ENCODE assay signal across 13 cellular contexts in the genomic region with DNA sequence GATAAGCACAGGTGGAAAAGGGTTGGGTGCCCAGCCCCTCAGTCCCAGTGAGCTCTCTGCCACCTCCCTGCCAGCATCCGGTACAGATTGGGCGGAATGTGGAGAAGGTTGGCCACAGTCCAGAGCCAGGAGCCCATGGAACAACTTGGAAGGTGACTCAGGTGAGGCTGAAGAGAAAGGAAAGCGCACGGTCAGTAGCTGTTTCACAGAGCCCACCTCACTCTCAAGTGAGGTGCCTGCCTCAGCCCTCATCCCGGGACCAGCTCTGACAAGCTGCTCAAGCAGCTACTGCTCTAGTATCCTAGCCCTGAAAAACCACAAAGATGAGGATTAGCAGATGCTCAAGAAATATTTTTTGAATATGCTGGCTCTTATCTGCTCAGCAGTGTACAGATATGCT. TPM values are rescaled to one million over a fixed set of nuclear protein-coding genes. Genes with fewer than 3 reads are reported as not detected.
A peak's percentile ranks its signal among the peaks of the same experiment; 100 is the strongest.
DNase-seq lines count a peak whose midpoint lies in the region; ATAC-seq, FAIRE-seq and TF ChIP-seq lines count a peak whose summit lies in the region.
"Had no signal": no experiment of that assay in that cellular context is flagged by ENCODE, and none has a peak within 500 bp of the region (broad histone marks: within the 10 kb centered on the region; RNA-seq: fewer than 3 reads in every experiment).

No MANE protein-coding gene starts in this region.

- intact Hi-C loops in left ventricle myocardium inferior (cut with micrococcal nuclease) (no loop called here), left ventricle myocardium superior (cut with micrococcal nuclease) (no loop called here), K562 (cut with micrococcal nuclease) (no loop called here), colonic mucosa (cut with DNase I) (no loop called here)

- 79% methylated on average over 4 of the region's 5 CpGs for WGBS in K562 (ENCODE audit: insufficient coverage, low coverage, missing lambda C conversion rate)
- 91% methylated on average over 4 of the region's 5 CpGs for WGBS in SK-N-SH (ENCODE audit: low lambda C conversion rate)

- H3K27ac ChIP-seq in left ventricle myocardium inferior (replicated peaks), result peak overlapping the region; percentile 99
- H3K27ac ChIP-seq in K562 (ENCODE audit: extremely low read depth, low read depth, low read length), result no peak overlapping the region
- no peak overlapping the region for H3K27ac ChIP-seq in colonic mucosa
- H3K27ac ChIP-seq in SK-N-SH (ENCODE audit: low read depth in 2 of 2, low read length in 1 of 2), result peak overlapping the region in 1 of 2 experiments; percentile 51; a peak in 1 of 4 replicates

- H3K4me1 ChIP-seq in left ventricle myocardium inferior, result peaks cover 58% of the 10 kb centered on the region
- peaks cover 13 to 43% of the 10 kb centered on the region in 2 experiments; a peak in 4 of 5 replicates for H3K4me1 ChIP-seq in K562 (replicated peaks in 1 of 2; ENCODE audit: control insufficient read depth in 2 of 2, insufficient read depth in 2 of 2, low read length in 2 of 2)
- H3K4me1 ChIP-seq in colonic mucosa, result peaks cover 15% of the 10 kb centered on the region
- H3K4me1 ChIP-seq in SK-N-SH (ENCODE audit: control insufficient read depth in 1 of 2, insufficient read depth in 2 of 2, low read depth in 1 of 2, low read length in 1 of 2), result peaks cover 6 to 35% of the 10 kb centered on the region in 2 experiments; a peak in 3 of 4 replicates

- DNase-seq in left ventricle myocardium inferior (no peak), left ventricle myocardium superior (no peak), K562 (ENCODE audit: extremely low read depth in 1 of 4, low spot score in 3 of 4) (no peak), ureter (ENCODE audit: low spot score) (peak; percentile 76), colonic mucosa (no peak), SK-N-SH (no peak)
- DNase-seq in naive thymus-derived CD8-positive, alpha-beta T cell, result no peak
- DNase-seq in stimulated activated CD4-positive, alpha-beta T cell treated with anti-CD3 and anti-CD28 coated beads, Interleukin-4, amount 100 ng/mL, for 4 hours, result no peak
- DNase-seq: C1 segment of cervical spinal cord, heart left ventricle, NCI-H1048 had no signal

- H3K4me2 ChIP-seq in K562 (ENCODE audit: insufficient read depth, low read length), result no peak overlapping the region
- no peak overlapping the region for H3K4me2 ChIP-seq in SK-N-SH

- H3K4me1 Mint-ChIP-seq in naive thymus-derived CD8-positive, alpha-beta T cell, result peaks cover 22 to 56% (median 41%) of the 10 kb centered on the region in 4 donors

- BruUV-seq in K562 (replicated peaks; lab: Mats Ljungman, UMichigan), result TSS peak; percentile 2

- H3K36me3 Mint-ChIP-seq in naive thymus-derived CD8-positive, alpha-beta T cell, result peaks cover 0 to 40% (median 10%) of the 10 kb centered on the region in 3 donors

- peak overlapping the region in 9 of 10 donors; percentile 75 to 100 (median 94) for H3K27ac Mint-ChIP-seq in naive thymus-derived CD8-positive, alpha-beta T cell

- CTCF ChIA-PET in K562 (lab: Yijun Ruan, JAX; ENCODE audit: low intra/inter-chr PET ratio) (no interaction called here), SK-N-SH (lab: Yijun Ruan, JAX) (interaction anchor here (2.2 to 4.3 kb wide), 2 partner anchors 10 to 28 kb away, joined by 9 to 23 read pairs; no protein-coding TSS in a partner anchor)

- peak overlapping the region in 6 of 10 donors; percentile 4 to 97 (median 58) for H3K4me3 Mint-ChIP-seq in naive thymus-derived CD8-positive, alpha-beta T cell

- H3K27me3 ChIP-seq in left ventricle myocardium inferior (ENCODE audit: low read depth), result no peaks in the 10 kb centered on the region
- H3K27me3 ChIP-seq in K562 (ENCODE audit: control insufficient read depth in 2 of 2, insufficient read depth in 2 of 2, low read length in 2 of 2), result no peaks in the 10 kb centered on the region
- H3K27me3 ChIP-seq in colonic mucosa, result no peaks in the 10 kb centered on the region
- no peaks in the 10 kb centered on the region for H3K27me3 ChIP-seq in SK-N-SH (ENCODE audit: insufficient read depth)
- H3K27me3 ChIP-seq: heart left ventricle had no signal

- no peak for TF ChIP-seq POLR2A in K562 (conservative IDR thresholded peaks at IDR 0.05)

- TF ChIP-seq EP300 in K562 (IDR thresholded peaks at IDR 0.05; ENCODE audit: low read length), result no peak
- no peak for TF ChIP-seq EP300 in SK-N-SH (IDR thresholded peaks at IDR 0.05; ENCODE audit: borderline replicate concordance in 1 of 2, low read depth in 1 of 2, low read length in 1 of 2)

- no peak for FAIRE-seq in K562 (lab: Jason Lieb, UNC)
- FAIRE-seq: GM12892 had no signal

- no peaks in the 10 kb centered on the region for H3K9me2 ChIP-seq in SK-N-SH

- peaks cover 40% of the 10 kb centered on the region for H3K36me3 ChIP-seq in left ventricle myocardium inferior
- H3K36me3 ChIP-seq in K562 (ENCODE audit: control insufficient read depth, insufficient read depth, low read length), result peaks cover 77% of the 10 kb centered on the region
- peaks cover 14% of the 10 kb centered on the region for H3K36me3 ChIP-seq in colonic mucosa
- H3K36me3 ChIP-seq in SK-N-SH (replicated peaks in 1 of 2; ENCODE audit: control insufficient read depth in 1 of 2, insufficient read depth in 2 of 2, low read length in 1 of 2), result peaks cover 47 to 49% of the 10 kb centered on the region in 2 experiments

- TF ChIP-seq CTCF in left ventricle myocardium inferior (IDR thresholded peaks at IDR 0.05; ENCODE audit: borderline replicate concordance) (no peak), K562 (IDR thresholded peaks at IDR 0.05 in 2 of 3, conservative IDR thresholded peaks at IDR 0.05 in 1 of 3; ENCODE audit: insufficient read depth in 2 of 3, low read depth in 1 of 3, low read length in 3 of 3) (no peak), colonic mucosa (IDR thresholded peaks at IDR 0.05) (no peak), SK-N-SH (IDR thresholded peaks at IDR 0.05) (no peak)

- H3K4me3 ChIP-seq in left ventricle myocardium inferior (no peak overlapping the region), K562 (no peak overlapping the region), colonic mucosa (no peak overlapping the region), SK-N-SH (ENCODE audit: low read depth in 2 of 2, low read length in 1 of 2) (no peak overlapping the region)

- no peaks in the 10 kb centered on the region for H3K9me3 ChIP-seq in left ventricle myocardium inferior (replicated peaks)
- no peaks in the 10 kb centered on the region for H3K9me3 ChIP-seq in K562 (replicated peaks; ENCODE audit: control insufficient read depth, insufficient read depth, low read depth, low read length)
- no peaks in the 10 kb centered on the region for H3K9me3 ChIP-seq in colonic mucosa
- no peaks in the 10 kb centered on the region for H3K9me3 ChIP-seq in SK-N-SH
- H3K9me3 ChIP-seq: heart left ventricle had no signal

- in situ Hi-C loops in K562 (cut with MboI), result no loop called here

- H4K20me1 ChIP-seq in K562 (replicated peaks; ENCODE audit: control insufficient read depth, insufficient read depth, low read length), result no peaks in the 10 kb centered on the region
- H4K20me1 ChIP-seq in SK-N-SH (ENCODE audit: insufficient read depth), result no peaks in the 10 kb centered on the region

- H2AFZ ChIP-seq in K562 (ENCODE audit: low read depth, low read length), result no peak overlapping the region
- no peak overlapping the region for H2AFZ ChIP-seq in SK-N-SH (ENCODE audit: low read depth)

- H3K9me1 ChIP-seq in K562 (ENCODE audit: control insufficient read depth, insufficient read depth, low read length), result no peaks in the 10 kb centered on the region

- TF ChIP-seq RAD21 in K562 (CRISPR knock-in tag; conservative IDR thresholded peaks at IDR 0.05 in 1 of 2, IDR thresholded peaks at IDR 0.05 in 1 of 2) (no peak), SK-N-SH (IDR thresholded peaks at IDR 0.05; ENCODE audit: low read length) (no peak)

- H3F3A ChIP-seq in SK-N-SH (replicated peaks; ENCODE audit: insufficient read depth), result peaks cover 38% of the 10 kb centered on the region

- POLR2A ChIA-PET in K562 (lab: Yijun Ruan, JAX) (interaction anchor here (0.6 to 1.0 kb wide), 4 partner anchors 10 to 605 kb away, joined by 3 to 4 read pairs (median 3); no protein-coding TSS in a partner anchor), SK-N-SH (lab: Yijun Ruan, JAX) (no interaction called here)
- POLR2A ChIA-PET in naive thymus-derived CD8-positive, alpha-beta T cell (lab: Charles Lee), result interaction anchor here (0.8 to 1.3 kb wide), 2 partner anchors 9 to 26 kb away, joined by 3 read pairs; no protein-coding TSS in a partner anchor

- H3K9me3 Mint-ChIP-seq in naive thymus-derived CD8-positive, alpha-beta T cell, result no peaks in the 10 kb centered on the region

- ATAC-seq in left ventricle myocardium superior, result no peak
- no peak for ATAC-seq in K562
- no peak for ATAC-seq in naive thymus-derived CD8-positive, alpha-beta T cell
- ATAC-seq: activated CD4-positive, CD25-positive, alpha-beta regulatory T cell treated with anti-CD3 and anti-CD28 coated beads, Interleukin-2, amount 50 U/mL, for 24 hours; heart left ventricle had no signal

- H3K79me2 ChIP-seq in K562 (ENCODE audit: control insufficient read depth, insufficient read depth, low read length), result peaks cover 44% of the 10 kb centered on the region
- H3K79me2 ChIP-seq in SK-N-SH (ENCODE audit: insufficient read depth), result peaks cover 60% of the 10 kb centered on the region

- H3K9ac ChIP-seq in K562 (ENCODE audit: insufficient read depth in 1 of 2, low read depth in 2 of 2, low read length in 2 of 2), result peak overlapping the region in 1 of 2 experiments; percentile 6; a peak in 1 of 4 replicates
- H3K9ac ChIP-seq in colonic mucosa (ENCODE audit: low read depth in 2 of 2, low read length in 2 of 2), result no peak overlapping the region
- H3K9ac ChIP-seq in SK-N-SH, result no peak overlapping the region

- H3K27me3 Mint-ChIP-seq in naive thymus-derived CD8-positive, alpha-beta T cell, result no peaks in the 10 kb centered on the region

RNA-seq across cellular contexts. Expression of gene MMP24OS, which starts 1.1 kb away (rescaled TPM):
- total RNA-seq in left ventricle myocardium inferior, result 45.4 TPM
- 48.4 TPM for total RNA-seq in left ventricle myocardium superior
- total RNA-seq in K562 (2011; cell fraction: chromatin; rRNA removed; ENCODE audit: low replicate concordance), result 26.2 and 52.1 TPM in 2 replicates
- 35.3 and 46.4 TPM in 2 replicates for total RNA-seq in K562 (2011; cell fraction: nucleolus; rRNA removed)
- 35.9 and 37.4 TPM in 2 replicates for total RNA-seq in K562 (2011; cell fraction: nucleoplasm; rRNA removed)
- total RNA-seq in K562 (2014; rRNA removed), result 11.4 and 16.0 TPM in 2 replicates
- 3.8 and 5.6 TPM in 2 replicates for total RNA-seq in K562 (2014; rRNA removed; fragmentation: Illumina TruSeq; extraction: Trizol)
- 10.4 and 12.6 TPM in 2 replicates for total RNA-seq in K562 (2015; rRNA removed; fragmentation: Illumina TruSeq; extraction: Trizol)
- total RNA-seq in K562 (2021), result 38.6 and 41.5 TPM in 2 replicates
- polyA plus RNA-seq in K562 (2011; rRNA removed), result 13.1 and 16.3 TPM in 2 replicates
- 22.7 and 39.5 TPM in 2 replicates for polyA plus RNA-seq in K562 (2011; cell fraction: cytosol; rRNA removed)
- polyA plus RNA-seq in K562 (2011; cell fraction: nucleus; rRNA removed), result 37.9 and 58.3 TPM in 2 replicates
- 23.8 and 45.8 TPM in 2 replicates for polyA plus RNA-seq in K562 (2012)
- 18.8 and 25.0 TPM in 2 replicates for polyA plus RNA-seq in K562 (2014; fragmentation: Illumina TruSeq; extraction: Trizol)
- polyA plus RNA-seq in K562 (2014; fragmentation: Nextera tagmentation; extraction: Ambion mirVana), result 1 to 10 TPM in 1 of 2 experiments, under 1 TPM in 1; 0.92 to 1.6 TPM
- 26.5 and 33.5 TPM in 2 replicates for polyA plus RNA-seq in K562 (2014; rRNA removed)
- polyA minus RNA-seq in K562 (2011; rRNA and poly(A)+ RNA removed), result 5.0 and 6.8 TPM in 2 replicates
- 16.2 and 26.1 TPM in 2 replicates for polyA minus RNA-seq in K562 (2011; cell fraction: cytosol; rRNA and poly(A)+ RNA removed)
- 20.1 and 29.2 TPM in 2 replicates for polyA minus RNA-seq in K562 (2011; cell fraction: nucleus; rRNA and poly(A)+ RNA removed)
- total RNA-seq in naive thymus-derived CD8-positive, alpha-beta T cell, result 10 to 100 TPM; 83.4 to 85.9 TPM
- 10 to 100 TPM in 1 of 3 donors, 1 to 10 TPM in 2; 7.6 to 12.3 (median 9.0) TPM for polyA plus RNA-seq in naive thymus-derived CD8-positive, alpha-beta T cell
- 103 TPM for total RNA-seq in ureter
- 100 to 1,000 TPM in 1 of 2 donors, 10 to 100 TPM in 1; 83.9 to 123 TPM for total RNA-seq in colonic mucosa
- 52.4 and 53.1 TPM in 2 replicates for polyA plus RNA-seq in SK-N-SH (2012; rRNA removed)
- 45.2 and 58.3 TPM in 2 replicates for polyA plus RNA-seq in SK-N-SH (2012; cell fraction: cytosol; rRNA removed)
- polyA plus RNA-seq in SK-N-SH (2012; cell fraction: nucleus; rRNA removed), result 64.2 and 76.0 TPM in 2 replicates

RNA-seq across cellular contexts. Expression of gene EIF6, which starts 5.5 kb away (rescaled TPM):
- total RNA-seq in left ventricle myocardium inferior (37.4 TPM), left ventricle myocardium superior (34.6 TPM), K562 (2014; rRNA removed) (200 and 244 TPM in 2 replicates), K562 (2014; rRNA removed; fragmentation: Illumina TruSeq; extraction: Trizol) (132 and 180 TPM in 2 replicates), K562 (2015; rRNA removed; fragmentation: Illumina TruSeq; extraction: Trizol) (179 and 180 TPM in 2 replicates), K562 (2021) (229 and 249 TPM in 2 replicates), ureter (191 TPM), colonic mucosa (100 to 1,000 TPM; 163 to 194 TPM)
- 22.6 and 68.4 TPM in 2 replicates for total RNA-seq in K562 (2011; cell fraction: chromatin; rRNA removed; ENCODE audit: low replicate concordance)
- total RNA-seq in K562 (2011; cell fraction: nucleolus; rRNA removed), result 89.9 and 93.2 TPM in 2 replicates
- 54.0 and 63.2 TPM in 2 replicates for total RNA-seq in K562 (2011; cell fraction: nucleoplasm; rRNA removed)
- polyA plus RNA-seq in K562 (2011; rRNA removed) (165 and 190 TPM in 2 replicates), K562 (2014; fragmentation: Illumina TruSeq; extraction: Trizol) (247 and 288 TPM in 2 replicates), K562 (2014; fragmentation: Nextera tagmentation; extraction: Ambion mirVana) (100 to 1,000 TPM; 807 to 832 TPM), K562 (2014; rRNA removed) (230 and 241 TPM in 2 replicates), SK-N-SH (2012; rRNA removed) (343 and 356 TPM in 2 replicates)
- 339 and 577 TPM in 2 replicates for polyA plus RNA-seq in K562 (2011; cell fraction: cytosol; rRNA removed)
- 164 and 201 TPM in 2 replicates for polyA plus RNA-seq in K562 (2011; cell fraction: nucleus; rRNA removed)
- polyA plus RNA-seq in K562 (2012), result 165 and 193 TPM in 2 replicates
- polyA minus RNA-seq in K562 (2011; rRNA and poly(A)+ RNA removed), result 99.7 and 134 TPM in 2 replicates
- 80.7 and 88.0 TPM in 2 replicates for polyA minus RNA-seq in K562 (2011; cell fraction: cytosol; rRNA and poly(A)+ RNA removed)
- polyA minus RNA-seq in K562 (2011; cell fraction: nucleus; rRNA and poly(A)+ RNA removed), result 28.8 and 42.4 TPM in 2 replicates
- 10 to 100 TPM; 54.7 to 60.9 TPM for total RNA-seq in naive thymus-derived CD8-positive, alpha-beta T cell
- 100 to 1,000 TPM; 155 to 174 (median 157) TPM for polyA plus RNA-seq in naive thymus-derived CD8-positive, alpha-beta T cell
- 174 and 232 TPM in 2 replicates for polyA plus RNA-seq in SK-N-SH (2012; cell fraction: cytosol; rRNA removed)
- 485 and 538 TPM in 2 replicates for polyA plus RNA-seq in SK-N-SH (2012; cell fraction: nucleus; rRNA removed)

RNA-seq across cellular contexts. Expression of gene FAM83C, which starts 13.2 kb away (rescaled TPM):
- not detected for total RNA-seq in left ventricle myocardium inferior
- total RNA-seq in left ventricle myocardium superior, result not detected
- not detected in 2 replicates for total RNA-seq in K562 (2011; cell fraction: chromatin; rRNA removed; ENCODE audit: low replicate concordance)
- not detected in 2 replicates for total RNA-seq in K562 (2011; cell fraction: nucleolus; rRNA removed)
- not detected in 2 replicates for total RNA-seq in K562 (2011; cell fraction: nucleoplasm; rRNA removed)
- total RNA-seq in K562 (2014; rRNA removed), result not detected in 2 replicates
- not detected in 2 replicates for total RNA-seq in K562 (2014; rRNA removed; fragmentation: Illumina TruSeq; extraction: Trizol)
- not detected in 2 replicates for total RNA-seq in K562 (2015; rRNA removed; fragmentation: Illumina TruSeq; extraction: Trizol)
- not detected in 2 replicates for total RNA-seq in K562 (2021)
- polyA plus RNA-seq in K562 (2011; rRNA removed), result not detected in 2 replicates
- not detected in 2 replicates for polyA plus RNA-seq in K562 (2011; cell fraction: cytosol; rRNA removed)
- polyA plus RNA-seq in K562 (2011; cell fraction: nucleus; rRNA removed), result 0.04 TPM in 1 of 2 replicates, not detected in the other
- not detected in 2 replicates for polyA plus RNA-seq in K562 (2012)
- polyA plus RNA-seq in K562 (2014; fragmentation: Illumina TruSeq; extraction: Trizol), result not detected in 2 replicates
- polyA plus RNA-seq in K562 (2014; fragmentation: Nextera tagmentation; extraction: Ambion mirVana), result not detected
- not detected in 2 replicates for polyA plus RNA-seq in K562 (2014; rRNA removed)
- not detected in 2 replicates for polyA minus RNA-seq in K562 (2011; rRNA and poly(A)+ RNA removed)
- not detected in 2 replicates for polyA minus RNA-seq in K562 (2011; cell fraction: cytosol; rRNA and poly(A)+ RNA removed)
- polyA minus RNA-seq in K562 (2011; cell fraction: nucleus; rRNA and poly(A)+ RNA removed), result not detected in 2 replicates
- total RNA-seq in naive thymus-derived CD8-positive, alpha-beta T cell, result not detected
- polyA plus RNA-seq in naive thymus-derived CD8-positive, alpha-beta T cell, result not detected
- total RNA-seq in ureter, result 4.0 TPM
- total RNA-seq in colonic mucosa, result under 1 TPM in 1 of 2 donors, not detected in 1; 0.45 TPM
- not detected in 2 replicates for polyA plus RNA-seq in SK-N-SH (2012; rRNA removed)
- polyA plus RNA-seq in SK-N-SH (2012; cell fraction: cytosol; rRNA removed), result not detected in 2 replicates
- polyA plus RNA-seq in SK-N-SH (2012; cell fraction: nucleus; rRNA removed), result 0.02 and 0.04 TPM in 2 replicates
- total RNA-seq: heart left ventricle had no signal
- polyA plus RNA-seq: heart left ventricle had no signal

RNA-seq across cellular contexts. Expression of gene MMP24, which starts 52.5 kb away (rescaled TPM):
- 0.25 TPM for total RNA-seq in left ventricle myocardium inferior
- total RNA-seq in left ventricle myocardium superior, result 0.45 TPM
- total RNA-seq in K562 (2011; cell fraction: chromatin; rRNA removed; ENCODE audit: low replicate concordance), result 0.18 and 0.23 TPM in 2 replicates
- total RNA-seq in K562 (2011; cell fraction: nucleolus; rRNA removed), result 0.13 and 0.17 TPM in 2 replicates
- total RNA-seq in K562 (2011; cell fraction: nucleoplasm; rRNA removed), result 0.15 TPM in 1 of 2 replicates, not detected in the other
- not detected in 2 replicates for total RNA-seq in K562 (2014; rRNA removed)
- 0.03 TPM in 1 of 2 replicates, not detected in the other for total RNA-seq in K562 (2014; rRNA removed; fragmentation: Illumina TruSeq; extraction: Trizol)
- total RNA-seq in K562 (2015; rRNA removed; fragmentation: Illumina TruSeq; extraction: Trizol), result 0.07 and 0.08 TPM in 2 replicates
- 0.09 TPM in 1 of 2 replicates, not detected in the other for total RNA-seq in K562 (2021)
- polyA plus RNA-seq in K562 (2011; rRNA removed), result 0.03 and 0.05 TPM in 2 replicates
- polyA plus RNA-seq in K562 (2011; cell fraction: cytosol; rRNA removed), result 0.04 and 0.09 TPM in 2 replicates
- 0.10 and 0.13 TPM in 2 replicates for polyA plus RNA-seq in K562 (2011; cell fraction: nucleus; rRNA removed)
- polyA plus RNA-seq in K562 (2012), result 0.09 and 0.19 TPM in 2 replicates
- polyA plus RNA-seq in K562 (2014; fragmentation: Illumina TruSeq; extraction: Trizol), result 0.03 and 0.04 TPM in 2 replicates
- not detected for polyA plus RNA-seq in K562 (2014; fragmentation: Nextera tagmentation; extraction: Ambion mirVana)
- not detected in 2 replicates for polyA plus RNA-seq in K562 (2014; rRNA removed)
- 0.06 TPM in 1 of 2 replicates, not detected in the other for polyA minus RNA-seq in K562 (2011; rRNA and poly(A)+ RNA removed)
- not detected in 2 replicates for polyA minus RNA-seq in K562 (2011; cell fraction: cytosol; rRNA and poly(A)+ RNA removed)
- polyA minus RNA-seq in K562 (2011; cell fraction: nucleus; rRNA and poly(A)+ RNA removed), result 0.13 and 0.22 TPM in 2 replicates
- not detected for total RNA-seq in naive thymus-derived CD8-positive, alpha-beta T cell
- polyA plus RNA-seq in naive thymus-derived CD8-positive, alpha-beta T cell, result under 1 TPM; 0.07 to 0.13 (median 0.08) TPM
- total RNA-seq in ureter, result 0.55 TPM
- total RNA-seq in colonic mucosa, result under 1 TPM; 0.15 to 0.50 TPM
- polyA plus RNA-seq in SK-N-SH (2012; rRNA removed), result 18.1 and 19.0 TPM in 2 replicates
- polyA plus RNA-seq in SK-N-SH (2012; cell fraction: cytosol; rRNA removed), result 12.5 and 17.9 TPM in 2 replicates
- polyA plus RNA-seq in SK-N-SH (2012; cell fraction: nucleus; rRNA removed), result 9.5 and 12.9 TPM in 2 replicates
